1 cellular context compared by ENCODE assay signal in genomic region chr5:89087551-89088318, GRCh38.
TF ChIP-seq lines count a peak whose summit lies in the region.

No MANE protein-coding gene starts in this region.

TF ChIP-seq in WTC11, 78 proteins besides CTCF, POLR2A, EP300 and RAD21 (continued from another document):
- TF ChIP-seq ZNF281 (CRISPR knock-in tag; IDR thresholded peaks at IDR 0.05) (no peak), ZNF138 (CRISPR knock-in tag; conservative IDR thresholded peaks at IDR 0.05) (no peak), ATF6 (CRISPR knock-in tag; IDR thresholded peaks at IDR 0.05) (no peak), GRHL2 (CRISPR knock-in tag; IDR thresholded peaks at IDR 0.05; ENCODE audit: insufficient replicate concordance, severe bottlenecking) (no peak), E2F4 (CRISPR knock-in tag; IDR thresholded peaks at IDR 0.05; ENCODE audit: borderline replicate concordance, low read depth) (no peak), E2F1 (CRISPR knock-in tag; IDR thresholded peaks at IDR 0.05) (no peak)
